7 cellular contexts compared by ENCODE assay signal in the genomic region with DNA sequence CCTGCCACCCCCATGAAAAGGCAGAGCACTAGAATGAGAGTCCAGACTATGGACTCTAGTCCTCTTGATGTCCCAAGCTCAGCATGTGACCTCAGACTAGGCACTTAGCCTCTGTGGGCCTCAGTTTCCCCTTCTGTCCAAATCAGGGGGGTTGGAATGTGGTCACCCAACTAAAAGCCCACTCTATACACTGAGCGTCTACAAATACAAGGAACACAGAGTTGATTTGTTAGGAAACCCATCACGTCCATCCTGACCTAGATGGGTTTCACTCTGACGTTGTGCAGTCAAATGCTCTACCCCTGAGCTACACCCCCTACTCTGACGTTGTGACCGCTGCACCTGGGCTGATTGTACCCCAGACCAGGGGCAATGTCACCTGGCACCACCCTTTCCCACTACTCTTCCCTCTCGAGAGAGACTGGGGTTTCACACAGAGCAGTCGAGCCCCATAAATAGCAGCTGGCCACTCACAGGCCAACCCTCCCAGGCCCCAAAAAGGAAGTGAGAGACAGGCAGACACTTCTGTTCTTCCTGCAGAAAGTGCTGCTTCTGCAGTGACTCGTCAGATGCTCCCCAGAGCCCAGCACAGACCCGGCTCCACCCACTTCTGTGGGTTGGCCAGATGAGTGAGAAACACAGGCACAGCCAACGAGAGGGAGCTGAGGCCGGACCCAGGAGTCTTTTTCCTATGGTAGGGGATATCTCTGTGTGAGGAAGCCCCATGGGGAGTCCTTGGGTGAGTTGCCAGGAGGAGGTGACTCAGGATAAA. TPM values are rescaled to one million over a fixed set of nuclear protein-coding genes. Genes with fewer than 3 reads are reported as not detected.
DNase-seq lines count a peak whose midpoint lies in the region; ATAC-seq and TF ChIP-seq lines count a peak whose summit lies in the region.

No MANE protein-coding gene starts in this region.

- ATAC-seq in GM18519 (IDR thresholded peaks at IDR 0.05; ENCODE audit: low FRiP score, unreplicated experiment) (peak; percentile 60), HG02763 (IDR thresholded peaks at IDR 0.05; ENCODE audit: unreplicated experiment) (peak; percentile 62), gastroesophageal sphincter (peak; percentile 72)

- peak; percentile 91 for DNase-seq in NOMO-1 treated with DMSO at 0.1 percent for 48 hours (lab: John Stamatoyannopoulos, UW; ENCODE audit: unreplicated experiment)
- peak; percentile 24 for DNase-seq in activated T-cell treated with anti-CD3 and anti-CD28 coated beads for 4 hours
- DNase-seq in putamen (ENCODE audit: low spot score): peak; percentile 62
- DNase-seq in NCI-H2171 (lab: John Stamatoyannopoulos, UW): no peak

- TF ChIP-seq POLR2A in gastroesophageal sphincter (IDR thresholded peaks at IDR 0.05): no peak

- no peak for TF ChIP-seq CTCF in gastroesophageal sphincter (IDR thresholded peaks at IDR 0.05)

- H3K4me3 ChIP-seq in gastroesophageal sphincter: no peak overlapping the region

- TF ChIP-seq EP300 in gastroesophageal sphincter (IDR thresholded peaks at IDR 0.05): no peak

- no peaks in the 10 kb centered on the region for H3K36me3 ChIP-seq in gastroesophageal sphincter

- no peak overlapping the region for H3K27ac ChIP-seq in gastroesophageal sphincter

- 77% methylated on average over 4 of the region's 11 CpGs; no CpG with 5 or more reads in 1 of the 2 donors for WGBS in gastroesophageal sphincter (ENCODE audit: low coverage in 1 of 2), 2 donors

- no peaks in the 10 kb centered on the region for H3K9me3 ChIP-seq in gastroesophageal sphincter

- H3K27me3 ChIP-seq in gastroesophageal sphincter: no peaks in the 10 kb centered on the region

- peaks cover 0 to 14% (median 0%) of the 10 kb centered on the region in 3 donors for H3K4me1 ChIP-seq in gastroesophageal sphincter

RNA-seq across cellular contexts. Expression of a gene that starts 16.1 kb away (rescaled TPM):
- under 1 TPM in 1 of 4 donors, not detected in 3; 0.81 TPM for total RNA-seq in gastroesophageal sphincter

RNA-seq across cellular contexts. Expression of a gene that starts 54.2 kb away (rescaled TPM):
- total RNA-seq in gastroesophageal sphincter: 100 to 1,000 TPM; 113 to 233 (median 155) TPM
